2 cellular contexts compared by ENCODE assay signal in the genomic region with DNA sequence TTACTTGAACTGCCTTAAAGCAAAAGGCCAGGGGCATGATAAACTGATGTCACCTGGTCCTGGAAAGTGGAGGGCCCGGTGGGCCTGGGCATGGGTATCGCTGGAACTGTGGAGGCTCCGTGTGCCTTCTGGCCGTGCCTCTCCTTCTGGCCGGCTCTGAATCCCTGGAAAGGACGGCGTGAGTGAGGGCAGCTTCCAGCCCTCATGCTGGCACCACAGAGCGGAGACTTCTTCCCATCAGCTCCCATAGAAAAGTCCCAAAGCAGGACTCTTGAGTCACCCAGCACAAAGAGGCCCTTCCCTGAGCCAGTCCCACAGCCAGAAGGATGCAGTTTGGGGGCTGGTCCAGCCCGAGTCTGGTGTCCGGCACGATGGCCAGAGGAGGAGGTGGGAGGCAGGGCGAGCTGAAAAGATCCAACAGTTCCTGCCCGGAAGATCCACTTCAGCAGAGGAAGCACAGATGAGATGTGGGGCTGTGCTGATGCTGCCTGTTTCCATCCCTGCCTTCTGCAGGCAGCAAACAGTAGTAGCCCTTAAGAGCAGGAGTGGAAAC.
TF ChIP-seq lines count a peak whose summit lies in the region.

No MANE protein-coding gene starts in this region.

TF ChIP-seq in SK-N-SH, 30 proteins besides CTCF, POLR2A, EP300 and RAD21 (continued from another document):
- TF ChIP-seq, protein P1, sequence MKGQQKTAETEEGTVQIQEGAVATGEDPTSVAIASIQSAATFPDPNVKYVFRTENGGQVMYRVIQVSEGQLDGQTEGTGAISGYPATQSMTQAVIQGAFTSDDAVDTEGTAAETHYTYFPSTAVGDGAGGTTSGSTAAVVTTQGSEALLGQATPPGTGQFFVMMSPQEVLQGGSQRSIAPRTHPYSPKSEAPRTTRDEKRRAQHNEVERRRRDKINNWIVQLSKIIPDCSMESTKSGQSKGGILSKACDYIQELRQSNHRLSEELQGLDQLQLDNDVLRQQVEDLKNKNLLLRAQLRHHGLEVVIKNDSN (IDR thresholded peaks at IDR 0.05; ENCODE audit: borderline replicate concordance, low read depth) = no peak
- TF ChIP-seq SMC3 (IDR thresholded peaks at IDR 0.05; ENCODE audit: low read depth, low read length) (no peak), EZH2phosphoT487 (IDR thresholded peaks at IDR 0.05; ENCODE audit: borderline replicate concordance, low read depth) (no peak), RFX5 (IDR thresholded peaks at IDR 0.05; ENCODE audit: low read length) (no peak), ELF1 (IDR thresholded peaks at IDR 0.05) (no peak), RCOR1 (IDR thresholded peaks at IDR 0.05; ENCODE audit: low read length) (no peak), MEF2A (IDR thresholded peaks at IDR 0.05; ENCODE audit: borderline replicate concordance, low read depth) (no peak), SIN3A (IDR thresholded peaks at IDR 0.05; ENCODE audit: borderline replicate concordance, low read depth, low read length) (no peak), REST (IDR thresholded peaks at IDR 0.05; ENCODE audit: low read depth, low read length) (no peak), PBX3 (IDR thresholded peaks at IDR 0.05) (no peak), FOXM1 (IDR thresholded peaks at IDR 0.05; ENCODE audit: low read depth) (no peak), YY1 (IDR thresholded peaks at IDR 0.05; ENCODE audit: low read depth) (no peak), POLR2AphosphoS5 (IDR thresholded peaks at IDR 0.05; ENCODE audit: low read depth, low read length) (no peak), TEAD4 (IDR thresholded peaks at IDR 0.05; ENCODE audit: borderline replicate concordance, insufficient read depth) (no peak)
TF ChIP-seq in SK-N-SH: peak in this region for 0.

TF ChIP-seq in SK-N-SH treated with all-trans-retinoic acid at 6 μM for 48 hours, 23 proteins besides CTCF, POLR2A, EP300 and RAD21 (continued from another document):
- TF ChIP-seq, protein P2, sequence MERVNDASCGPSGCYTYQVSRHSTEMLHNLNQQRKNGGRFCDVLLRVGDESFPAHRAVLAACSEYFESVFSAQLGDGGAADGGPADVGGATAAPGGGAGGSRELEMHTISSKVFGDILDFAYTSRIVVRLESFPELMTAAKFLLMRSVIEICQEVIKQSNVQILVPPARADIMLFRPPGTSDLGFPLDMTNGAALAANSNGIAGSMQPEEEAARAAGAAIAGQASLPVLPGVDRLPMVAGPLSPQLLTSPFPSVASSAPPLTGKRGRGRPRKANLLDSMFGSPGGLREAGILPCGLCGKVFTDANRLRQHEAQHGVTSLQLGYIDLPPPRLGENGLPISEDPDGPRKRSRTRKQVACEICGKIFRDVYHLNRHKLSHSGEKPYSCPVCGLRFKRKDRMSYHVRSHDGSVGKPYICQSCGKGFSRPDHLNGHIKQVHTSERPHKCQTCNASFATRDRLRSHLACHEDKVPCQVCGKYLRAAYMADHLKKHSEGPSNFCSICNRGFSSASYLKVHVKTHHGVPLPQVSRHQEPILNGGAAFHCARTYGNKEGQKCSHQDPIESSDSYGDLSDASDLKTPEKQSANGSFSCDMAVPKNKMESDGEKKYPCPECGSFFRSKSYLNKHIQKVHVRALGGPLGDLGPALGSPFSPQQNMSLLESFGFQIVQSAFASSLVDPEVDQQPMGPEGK (CRISPR knock-in tag; IDR thresholded peaks at IDR 0.05; ENCODE audit: borderline replicate concordance) = no peak
- TF ChIP-seq POU6F1 (CRISPR knock-in tag; IDR thresholded peaks at IDR 0.05; ENCODE audit: borderline replicate concordance, low read depth) (no peak), ZNF565 (CRISPR knock-in tag; conservative IDR thresholded peaks at IDR 0.05; ENCODE audit: low read depth) (no peak), SNAI2 (CRISPR knock-in tag; IDR thresholded peaks at IDR 0.05) (no peak), RARB (CRISPR knock-in tag; IDR thresholded peaks at IDR 0.05) (no peak), PPARA (CRISPR knock-in tag; IDR thresholded peaks at IDR 0.05; ENCODE audit: borderline replicate concordance) (no peak), ESRRG (CRISPR knock-in tag; IDR thresholded peaks at IDR 0.05) (no peak), CSRNP3 (CRISPR knock-in tag; IDR thresholded peaks at IDR 0.05) (no peak)
